ENCODE assay signal across 8 cellular contexts in the genomic region with DNA sequence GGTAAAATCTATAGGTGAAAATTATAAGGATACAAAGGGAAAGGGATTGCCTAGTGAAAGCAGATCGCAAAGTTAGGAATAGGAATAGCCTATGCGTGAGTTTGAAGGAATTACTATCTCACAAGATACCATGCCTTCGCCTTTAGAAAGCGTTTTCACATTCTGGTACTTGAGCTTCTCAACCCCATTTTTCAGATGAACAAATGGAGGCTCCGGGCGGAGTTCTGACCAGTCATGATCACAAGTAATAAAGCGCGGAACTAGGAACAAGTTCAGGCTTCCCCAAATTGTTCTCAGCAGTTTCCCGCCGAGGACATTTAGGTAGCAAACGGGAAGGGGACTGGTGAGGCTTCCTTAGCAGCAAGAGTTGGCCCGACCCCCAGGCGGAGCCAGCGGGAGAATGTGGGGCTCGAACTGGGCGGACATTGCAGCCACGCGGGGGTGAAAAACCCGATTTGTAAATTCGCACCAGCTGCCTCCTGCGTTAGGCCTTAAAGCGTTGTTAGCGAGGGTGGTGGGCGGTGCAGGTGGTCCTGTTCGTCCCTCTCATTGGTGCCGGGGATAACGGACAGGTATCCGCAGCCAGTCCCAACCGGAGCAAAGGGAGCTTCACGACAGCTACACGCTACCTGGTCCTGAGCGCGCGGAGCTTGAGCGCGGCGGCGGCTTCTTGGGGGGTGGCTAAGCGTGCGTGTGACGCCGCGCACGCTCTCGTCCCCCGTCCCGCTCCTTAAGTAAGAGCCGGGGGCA. TPM values are rescaled to one million over a fixed set of nuclear protein-coding genes. Genes with fewer than 3 reads are reported as not detected.
DNase-seq lines count a peak whose midpoint lies in the region; ATAC-seq and TF ChIP-seq lines count a peak whose summit lies in the region.

No MANE protein-coding gene starts in this region.

- no peaks in the 10 kb centered on the region for H3K4me1 Mint-ChIP-seq in type B pancreatic cell (ENCODE audit: unreplicated experiment)

- TF ChIP-seq CTCF in A673 (conservative IDR thresholded peaks at IDR 0.05; ENCODE audit: low read depth, low read length): no peak
- TF ChIP-seq CTCF in hepatocyte (IDR thresholded peaks at IDR 0.05; ENCODE audit: poor library complexity): no peak
- no peak for TF ChIP-seq CTCF in type B pancreatic cell (conservative IDR thresholded peaks at IDR 0.05)

- BruUV-seq in A673 (replicated peaks; lab: Mats Ljungman, UMichigan): no TSS peak

- H2AFZ ChIP-seq in hepatocyte: peak overlapping the region; percentile 52

- H4K20me1 ChIP-seq in hepatocyte (ENCODE audit: insufficient read depth, poor library complexity, severe bottlenecking): no peaks in the 10 kb centered on the region

- H3K79me2 ChIP-seq in hepatocyte: no peaks in the 10 kb centered on the region

- DNase-seq in A673 (ENCODE audit: low spot score): peak; percentile 71
- DNase-seq in NCI-H774 (lab: John Stamatoyannopoulos, UW): peak; percentile 13
- DNase-seq in amniotic epithelial cell (ENCODE audit: low read depth): peak; percentile 93
- DNase-seq in hepatocyte (ENCODE audit: low spot score): peak; percentile 90
- peak; percentile 30 for DNase-seq in pulmonary artery endothelial cell (ENCODE audit: low read depth, low spot score)
- peak; percentile 86 for DNase-seq in type B pancreatic cell (ENCODE audit: extremely low spot score, unreplicated experiment)
- DNase-seq in NCI-H1694 treated with DMSO at 0.1 percent for 48 hours (lab: John Stamatoyannopoulos, UW): no peak

- H3K27ac Mint-ChIP-seq in type B pancreatic cell: peak overlapping the region; percentile 56

- H3K9me2 ChIP-seq in hepatocyte (replicated peaks; ENCODE audit: insufficient read depth): no peaks in the 10 kb centered on the region

- H3K36me3 ChIP-seq in A673 (ENCODE audit: insufficient read depth, low read length, poor library complexity, severe bottlenecking) (no peaks in the 10 kb centered on the region), hepatocyte (replicated peaks; ENCODE audit: insufficient read depth, low read depth) (no peaks in the 10 kb centered on the region)

- H3K9me3 Mint-ChIP-seq in type B pancreatic cell: no peaks in the 10 kb centered on the region

- peaks cover 26% of the 10 kb centered on the region for H3K27me3 Mint-ChIP-seq in type B pancreatic cell

- H3K27ac ChIP-seq in A673 (ENCODE audit: low read depth, low read length, poor library complexity, severe bottlenecking) (no peak overlapping the region), hepatocyte (no peak overlapping the region)

- ATAC-seq in GM19372 (IDR thresholded peaks at IDR 0.05; ENCODE audit: low read depth, unreplicated experiment): peak; percentile 65

- POLR2A ChIA-PET in A673 (lab: Charles Lee; ENCODE audit: low non-redundant PET): no interaction called here

- H3K9me3 ChIP-seq in A673 (ENCODE audit: low read depth, low read length, poor library complexity, severe bottlenecking) (no peaks in the 10 kb centered on the region), hepatocyte (ENCODE audit: low read depth) (no peaks in the 10 kb centered on the region)

- H3K4me1 ChIP-seq in A673 (ENCODE audit: insufficient read depth, low read length, poor library complexity, severe bottlenecking) (no peaks in the 10 kb centered on the region), hepatocyte (ENCODE audit: insufficient read depth) (peaks cover 14% of the 10 kb centered on the region)

- no peak overlapping the region for H3K4me3 ChIP-seq in A673 (ENCODE audit: low read depth, low read length, poor library complexity, severe bottlenecking)
- H3K4me3 ChIP-seq in hepatocyte: peak overlapping the region; percentile 22

- peak overlapping the region; percentile 90 for H3K4me2 ChIP-seq in hepatocyte

- CTCF ChIA-PET in A673 (lab: Charles Lee): interaction anchor here (0.5 to 0.6 kb wide), 2 partner anchors 24 to 31 kb away, joined by 3 read pairs; no protein-coding TSS in a partner anchor

- peak overlapping the region; percentile 88 for H3K4me3 Mint-ChIP-seq in type B pancreatic cell

- peaks cover 6% of the 10 kb centered on the region for H3K36me3 Mint-ChIP-seq in type B pancreatic cell

- WGBS in hepatocyte (ENCODE audit: low lambda C conversion rate, missing lambda C conversion rate): 18% methylated on average over 48 of the region's 48 CpGs

- H3K27me3 ChIP-seq in A673 (replicated peaks; ENCODE audit: insufficient read depth, low read depth, low read length, poor library complexity): no peaks in the 10 kb centered on the region
- H3K27me3 ChIP-seq in hepatocyte: peaks cover 17% of the 10 kb centered on the region

- intact Hi-C loops in A673 (cut with micrococcal nuclease; ENCODE audit: unreplicated experiment): loop anchor here (5.0 kb wide), 1 partner anchor 34 kb away; no protein-coding TSS in a partner anchor

RNA-seq across cellular contexts. Expression of a gene that starts 15.4 kb away (rescaled TPM):
- 4.7 and 8.9 TPM in 2 replicates for total RNA-seq in A673 (2021)
- 6.3 and 41.6 TPM in 2 replicates for total RNA-seq in hepatocyte
- polyA plus RNA-seq in hepatocyte: 13.9 and 25.1 TPM in 2 replicates
- 5.3 and 19.5 TPM in 2 replicates for total RNA-seq in pulmonary artery endothelial cell
- total RNA-seq in type B pancreatic cell (ENCODE audit: low replicate concordance): 10.6 and 37.1 TPM in 2 replicates

RNA-seq across cellular contexts. Expression of a gene that starts 25.4 kb away (rescaled TPM):
- total RNA-seq in A673 (2021) (not detected in 2 replicates), hepatocyte (0.64 TPM in 1 of 2 replicates, not detected in the other), pulmonary artery endothelial cell (0.13 and 0.35 TPM in 2 replicates), type B pancreatic cell (ENCODE audit: low replicate concordance) (not detected in 2 replicates)
- polyA plus RNA-seq in hepatocyte: 0.70 TPM in 1 of 2 replicates, not detected in the other

RNA-seq across cellular contexts. Expression of a gene that starts 34.7 kb away (rescaled TPM):
- 7.7 and 8.1 TPM in 2 replicates for total RNA-seq in A673 (2021)
- 13.0 and 16.2 TPM in 2 replicates for total RNA-seq in hepatocyte
- polyA plus RNA-seq in hepatocyte: 1.0 and 2.5 TPM in 2 replicates
- 3.1 and 5.6 TPM in 2 replicates for total RNA-seq in pulmonary artery endothelial cell
- 8.9 and 12.3 TPM in 2 replicates for total RNA-seq in type B pancreatic cell (ENCODE audit: low replicate concordance)

RNA-seq across cellular contexts. Expression of a gene that starts 34.9 kb away (rescaled TPM):
- total RNA-seq in A673 (2021) (57.5 and 59.6 TPM in 2 replicates), hepatocyte (21.5 and 26.4 TPM in 2 replicates), pulmonary artery endothelial cell (30.2 and 37.2 TPM in 2 replicates), type B pancreatic cell (ENCODE audit: low replicate concordance) (39.3 and 42.1 TPM in 2 replicates)
- polyA plus RNA-seq in hepatocyte: 55.4 and 57.5 TPM in 2 replicates

RNA-seq across cellular contexts. Expression of a gene that starts 44.8 kb away (rescaled TPM):
- total RNA-seq in A673 (2021) (1.4 and 2.8 TPM in 2 replicates), hepatocyte (not detected in 2 replicates), pulmonary artery endothelial cell (not detected in 2 replicates), type B pancreatic cell (ENCODE audit: low replicate concordance) (1.9 TPM in 2 replicates)
- 0.44 TPM in 1 of 2 replicates, not detected in the other for polyA plus RNA-seq in hepatocyte
